16 cellular contexts compared by ENCODE assay signal in the genomic region with DNA sequence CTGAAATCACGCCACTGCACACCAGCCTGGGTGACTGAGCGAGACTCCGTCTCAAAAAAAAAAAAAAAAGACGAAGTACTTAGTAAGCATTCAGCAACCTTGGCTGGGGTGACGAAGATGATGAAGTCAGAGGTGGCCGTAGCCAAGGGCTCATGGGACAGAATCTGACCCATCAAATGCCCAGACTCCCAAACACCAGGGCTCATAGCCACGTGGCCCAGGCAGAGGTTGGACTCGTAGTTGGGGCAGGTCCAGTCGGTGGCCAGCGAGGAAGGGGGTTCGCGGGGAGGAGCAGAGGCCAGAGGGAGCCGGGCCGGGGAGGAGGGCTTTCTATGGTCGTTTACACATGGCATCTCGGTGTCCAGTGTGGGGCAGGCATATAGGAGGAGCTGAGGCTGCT. TPM values are rescaled to one million over a fixed set of nuclear protein-coding genes. Genes with fewer than 3 reads are reported as not detected.
DNase-seq lines count a peak whose midpoint lies in the region; ATAC-seq and TF ChIP-seq lines count a peak whose summit lies in the region.
"Had no signal": no experiment of that assay in that cellular context is flagged by ENCODE, and none has a peak within 500 bp of the region (broad histone marks: within the 10 kb centered on the region; RNA-seq: fewer than 3 reads in every experiment).

No MANE protein-coding gene starts in this region.

- intact Hi-C loops in left cardiac atrium (cut with DNase I), result loop anchor here in 1 of 2 donors (5.0 kb wide), 1 partner anchor 44 kb away; no protein-coding TSS in a partner anchor
- intact Hi-C loops in colonic mucosa (cut with DNase I), result no loop called here
- intact Hi-C loops in ovary (cut with DNase I), result loop anchor here in 1 of 4 donors (10.0 kb wide), 1 partner anchor 56 kb away; the partner anchor contains the start of gene BICRA

- no peak for TF ChIP-seq EP300 in ovary (IDR thresholded peaks at IDR 0.05)

- H3K36me3 ChIP-seq in ACC112 (ENCODE audit: insufficient read depth, low read length), result no peaks in the 10 kb centered on the region
- peaks cover 6% of the 10 kb centered on the region for H3K36me3 ChIP-seq in WERI-Rb-1
- no peaks in the 10 kb centered on the region for H3K36me3 ChIP-seq in rectal smooth muscle tissue (ENCODE audit: control insufficient read depth, insufficient read depth, low read length)
- H3K36me3 ChIP-seq in colonic mucosa, result no peaks in the 10 kb centered on the region
- no peaks in the 10 kb centered on the region for H3K36me3 ChIP-seq in ovary

- no peaks in the 10 kb centered on the region for H3K9me3 ChIP-seq in WERI-Rb-1 (ENCODE audit: severe bottlenecking)
- H3K9me3 ChIP-seq in colonic mucosa, result no peaks in the 10 kb centered on the region
- H3K9me3 ChIP-seq in ovary, result no peaks in the 10 kb centered on the region

- H3K79me2 ChIP-seq in ACC112 (ENCODE audit: control insufficient read depth, insufficient read depth, low read length, unreplicated experiment), result peaks cover 53% of the 10 kb centered on the region

- no peak overlapping the region for H3K4me3 ChIP-seq in ACC112 (ENCODE audit: low read depth, low read length)
- no peak overlapping the region for H3K4me3 ChIP-seq in WERI-Rb-1 (ENCODE audit: low read depth, low read length)
- H3K4me3 ChIP-seq in rectal smooth muscle tissue (ENCODE audit: low read length), result no peak overlapping the region
- no peak overlapping the region for H3K4me3 ChIP-seq in colonic mucosa
- no peak overlapping the region for H3K4me3 ChIP-seq in ovary

- peak overlapping the region; percentile 100 for H3K27ac ChIP-seq in ACC112 (ENCODE audit: low read depth, low read length)
- peak overlapping the region; percentile 16; the same call in 1 of the 2 replicates for H3K27ac ChIP-seq in WERI-Rb-1
- peak overlapping the region; percentile 33 for H3K27ac ChIP-seq in rectal smooth muscle tissue (ENCODE audit: low read depth, low read length)
- no peak overlapping the region for H3K27ac ChIP-seq in colonic mucosa
- no peak overlapping the region for H3K27ac ChIP-seq in ovary

- H3K4me1 ChIP-seq in ACC112 (ENCODE audit: control insufficient read depth, insufficient read depth, low read length, unreplicated experiment) (peaks cover 37% of the 10 kb centered on the region), rectal smooth muscle tissue (ENCODE audit: control insufficient read depth, insufficient read depth, low read length) (peaks cover 41% of the 10 kb centered on the region), colonic mucosa (peaks cover 23% of the 10 kb centered on the region), ovary (ENCODE audit: insufficient read depth) (peaks cover 7% of the 10 kb centered on the region)

- 80 to 88% (median 88%) methylated on average over 16 of the region's 16 CpGs for WGBS in ovary, 3 donors

- no peak overlapping the region for H2AFZ ChIP-seq in ACC112 (ENCODE audit: low read length, unreplicated experiment)

- DNase-seq in WERI-Rb-1 (no peak), left cardiac atrium (peak; percentile 67), cerebellar cortex (ENCODE audit: low spot score) (no peak), colonic mucosa (no peak), ovary (no peak)
- DNase-seq: activated CD4-positive, alpha-beta T cell treated with anti-CD3 and anti-CD28 coated beads for 36 hours; activated T-cell treated with anti-CD3 and anti-CD28 coated beads for 4 hours; Karpas-422; NCI-H1694; NCI-H69; stimulated activated CD4-positive, alpha-beta T cell treated with anti-CD3 and anti-CD28 coated beads, Interleukin-4, amount 100 ng/mL, for 1 hour; stimulated activated naive CD4-positive, alpha-beta T cell; T-helper 17 cell had no signal

- TF ChIP-seq CTCF in WERI-Rb-1 (IDR thresholded peaks at IDR 0.05; ENCODE audit: low read depth, low read length) (no peak), colonic mucosa (IDR thresholded peaks at IDR 0.05) (no peak), ovary (IDR thresholded peaks at IDR 0.05) (no peak)

- H3K27me3 ChIP-seq in ACC112 (ENCODE audit: insufficient read depth, low read length), result no peaks in the 10 kb centered on the region
- no peaks in the 10 kb centered on the region for H3K27me3 ChIP-seq in WERI-Rb-1 (ENCODE audit: insufficient read depth, low read depth, severe bottlenecking)
- no peaks in the 10 kb centered on the region for H3K27me3 ChIP-seq in rectal smooth muscle tissue (ENCODE audit: control insufficient read depth, insufficient read depth, low read length)
- no peaks in the 10 kb centered on the region for H3K27me3 ChIP-seq in colonic mucosa
- no peaks in the 10 kb centered on the region for H3K27me3 ChIP-seq in ovary

- peak in 1 of 2 donors; percentile 6 for ATAC-seq in left cardiac atrium
- no peak for ATAC-seq in GM19023 (IDR thresholded peaks at IDR 0.05; ENCODE audit: unreplicated experiment)
- ATAC-seq: activated CD4-positive, alpha-beta T cell treated with anti-CD3 and anti-CD28 coated beads for 36 hours; T-helper 17 cell had no signal

- no peak for TF ChIP-seq POLR2A in ovary (IDR thresholded peaks at IDR 0.05)

- no peak overlapping the region for H3K9ac ChIP-seq in rectal smooth muscle tissue (ENCODE audit: low read length)
- peak overlapping the region in 1 of 2 donors; percentile 5 for H3K9ac ChIP-seq in colonic mucosa (ENCODE audit: low read depth in 2 of 2, low read length in 2 of 2)

RNA-seq across cellular contexts. Expression of gene EHD2, which starts 52.1 kb away (rescaled TPM):
- total RNA-seq in left cardiac atrium (10 to 100 TPM; 91.1 to 98.8 TPM), colonic mucosa (10 to 100 TPM; 10.9 to 33.7 TPM), ovary (100 to 1,000 TPM in 5 of 7 donors, 10 to 100 TPM in 2; 28.0 to 162 (median 129) TPM)
- 10 to 100 TPM; 62.4 to 86.0 TPM for polyA plus RNA-seq in ovary

RNA-seq across cellular contexts. Expression of gene BICRA, which starts 52.2 kb away (rescaled TPM):
- 10 to 100 TPM in 1 of 2 donors, 1 to 10 TPM in 1; 7.2 to 11.6 TPM for total RNA-seq in left cardiac atrium
- 10 to 100 TPM; 11.7 to 13.4 TPM for total RNA-seq in colonic mucosa
- total RNA-seq in ovary, result 10 to 100 TPM in 5 of 7 donors, 1 to 10 TPM in 2; 3.7 to 21.7 (median 13.1) TPM
- polyA plus RNA-seq in ovary, result 10 to 100 TPM in 1 of 2 donors, 1 to 10 TPM in 1; 8.1 to 10.1 TPM

Comparison
In these comparisons a context has a peak if more than half of its experiments do, and no peak if none do; other contexts are left out.
1. H3K27ac ChIP-seq: peak in ACC112 (single experiment), WERI-Rb-1 (single experiment) and rectal smooth muscle tissue (single experiment); none in colonic mucosa (single experiment) and ovary (0 of 2).